Comparison of ENCODE assay signal across 24 cellular contexts in the genomic region with DNA sequence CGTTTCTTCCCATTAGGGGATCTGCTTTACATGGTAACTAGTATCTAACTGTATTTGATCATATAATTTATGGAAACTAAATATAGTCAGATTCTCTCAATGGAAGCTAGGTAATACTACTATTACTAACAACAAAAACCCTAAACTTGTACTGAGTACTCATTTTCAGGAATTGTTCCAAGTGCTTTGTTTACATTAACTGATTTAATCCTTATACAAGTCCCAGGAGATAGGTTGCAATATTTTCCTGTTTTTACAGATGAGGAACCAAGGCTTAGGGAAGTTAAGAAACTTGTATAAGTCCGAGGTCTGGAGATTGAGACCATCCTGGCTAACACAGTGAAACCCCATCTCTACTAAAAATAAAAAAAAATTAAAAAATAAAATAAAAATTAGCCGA. TPM values are rescaled to one million over a fixed set of nuclear protein-coding genes. Genes with fewer than 3 reads are reported as not detected.
DNase-seq lines count a peak whose midpoint lies in the region; ATAC-seq and TF ChIP-seq lines count a peak whose summit lies in the region.
"Had no signal": no experiment of that assay in that cellular context is flagged by ENCODE, and none has a peak within 500 bp of the region (broad histone marks: within the 10 kb centered on the region; RNA-seq: fewer than 3 reads in every experiment).

No MANE protein-coding gene starts in this region.

- H3K4me2 ChIP-seq in mammary epithelial cell (ENCODE audit: insufficient read depth, low read depth, low read length), result no peak overlapping the region

- H3K27me3 ChIP-seq in mammary epithelial cell (ENCODE audit: insufficient read depth, low read length), result no peaks in the 10 kb centered on the region
- H3K27me3 ChIP-seq in adipocyte (replicated peaks; ENCODE audit: control insufficient read depth, insufficient read depth, low read length), result no peaks in the 10 kb centered on the region
- H3K27me3 ChIP-seq: Peyer's patch, SJCRH30 had no signal

- H3K9me3 ChIP-seq in mammary epithelial cell (replicated peaks; ENCODE audit: insufficient read depth, low read length) (no peaks in the 10 kb centered on the region), adipocyte (ENCODE audit: control insufficient read depth, low read length) (no peaks in the 10 kb centered on the region)
- H3K9me3 ChIP-seq: Peyer's patch, SJCRH30 had no signal

- BruUV-seq in MCF 10A (replicated peaks; lab: Mats Ljungman, UMichigan) (no TSS peak), mammary epithelial cell (replicated peaks; lab: Mats Ljungman, UMichigan) (no TSS peak)

- H3K27ac Mint-ChIP-seq in MCF 10A (ENCODE audit: low read depth, unreplicated experiment), result peak overlapping the region; percentile 37
- H3K27ac Mint-ChIP-seq: HFFc6 had no signal

- H3K4me3 Mint-ChIP-seq in MCF 10A (ENCODE audit: unreplicated experiment), result no peak overlapping the region
- H3K4me3 Mint-ChIP-seq: HFFc6 had no signal

- TF ChIP-seq CTCF in MCF 10A (IDR thresholded peaks at IDR 0.05; ENCODE audit: unreplicated experiment) (no peak), mammary epithelial cell (conservative IDR thresholded peaks at IDR 0.05 in 1 of 2, IDR thresholded peaks at IDR 0.05 in 1 of 2; ENCODE audit: extremely low read depth in 1 of 2, insufficient read depth in 1 of 2, low read depth in 1 of 2, low read length in 2 of 2) (no peak), coronary artery (IDR thresholded peaks at IDR 0.05) (no peak)

- no peaks in the 10 kb centered on the region for H3K4me1 ChIP-seq in mammary epithelial cell (ENCODE audit: insufficient read depth, low read length)
- H3K4me1 ChIP-seq in adipocyte (ENCODE audit: control insufficient read depth, insufficient read depth, low read length), result peaks cover 8% of the 10 kb centered on the region
- H3K4me1 ChIP-seq: Peyer's patch, SJCRH30 had no signal

- 97% methylated on average over 3 of the region's 3 CpGs for WGBS in mammary epithelial cell (ENCODE audit: low coverage, missing lambda C conversion rate)

- no peaks in the 10 kb centered on the region for H3K36me3 Mint-ChIP-seq in MCF 10A (ENCODE audit: insufficient read depth, unreplicated experiment)

- H3K36me3 ChIP-seq in mammary epithelial cell (ENCODE audit: insufficient read depth, low read length) (no peaks in the 10 kb centered on the region), adipocyte (ENCODE audit: control insufficient read depth, insufficient read depth, low read length, severe bottlenecking) (no peaks in the 10 kb centered on the region)
- H3K36me3 ChIP-seq: Peyer's patch, SJCRH30 had no signal

- ATAC-seq in GM19324 (IDR thresholded peaks at IDR 0.05; ENCODE audit: low FRiP score, unreplicated experiment), result no peak

- H3K79me2 ChIP-seq in mammary epithelial cell (ENCODE audit: insufficient read depth, low read length), result no peaks in the 10 kb centered on the region

- H3K4me1 Mint-ChIP-seq in MCF 10A (ENCODE audit: insufficient read depth, unreplicated experiment), result peaks cover 11% of the 10 kb centered on the region

- no peak overlapping the region for H2AFZ ChIP-seq in mammary epithelial cell (ENCODE audit: low read depth, low read length)

- DNase-seq in MCF 10A (ENCODE audit: unreplicated experiment) (peak; percentile 22), mammary epithelial cell (no peak), adipocyte (ENCODE audit: low read depth) (peak; percentile 10), fibroblast of the conjunctiva (ENCODE audit: low read depth) (peak; percentile 34), coronary artery (ENCODE audit: low spot score) (no peak), glomerular visceral epithelial cell (ENCODE audit: extremely low spot score) (no peak)
- no peak for DNase-seq in stimulated activated CD4-positive, alpha-beta T cell treated with anti-CD3 and anti-CD28 coated beads, Interleukin-1b, Interleukin-23, amount 100 ng/mL, for 48 hours
- DNase-seq: 8988T, DMS53, GDM1, H7, HFFc6, Kasumi-1, MM.1S, NCI-H1105, NCI-H2029 treated with DMSO at 0.1 percent for 48 hours, NCI-H2171, NCI-H345, NCI-H524, NCI-H82, Peyer's patch, SJCRH30 had no signal

- H3K9me3 Mint-ChIP-seq in MCF 10A (ENCODE audit: unreplicated experiment), result no peaks in the 10 kb centered on the region

- H3K9ac ChIP-seq in mammary epithelial cell (ENCODE audit: insufficient read depth, low read length) (no peak overlapping the region), adipocyte (ENCODE audit: low read length) (no peak overlapping the region)

- H4K20me1 ChIP-seq in mammary epithelial cell (ENCODE audit: insufficient read depth, low read length), result no peaks in the 10 kb centered on the region

- dilution Hi-C loops in mammary epithelial cell (cut with HindIII; ENCODE audit: low sequenced_read_pairs), result no loop called here

- H3K4me3 ChIP-seq in mammary epithelial cell (replicated peaks in 1 of 3; ENCODE audit: insufficient read depth in 1 of 3, low read depth in 2 of 3, low read length in 3 of 3) (no peak overlapping the region), adipocyte (ENCODE audit: low read length) (no peak overlapping the region), coronary artery (no peak overlapping the region)
- H3K4me3 ChIP-seq: Peyer's patch, SJCRH30 had no signal

- POLR2A ChIA-PET in MCF 10A (lab: Yijun Ruan, JAX), result interaction anchor here (2.5 kb wide), 1 partner anchor 19 kb away, joined by 15 read pairs; no protein-coding TSS in a partner anchor

- no peaks in the 10 kb centered on the region for H3K27me3 Mint-ChIP-seq in MCF 10A (ENCODE audit: insufficient read depth, unreplicated experiment)

- intact Hi-C loops in MCF 10A (cut with micrococcal nuclease) (no loop called here), mammary epithelial cell (cut with micrococcal nuclease) (no loop called here)

- in situ Hi-C loops in mammary epithelial cell (cut with MboI; ENCODE audit: low sequenced_read_pairs in 2 of 2), result no loop called here

- CTCF ChIA-PET in MCF 10A (lab: Yijun Ruan, JAX), result interaction anchor here (0.6 to 0.8 kb wide), 3 partner anchors 36 to 88 kb away, joined by 3 read pairs; no protein-coding TSS in a partner anchor
- CTCF ChIA-PET in mammary epithelial cell (lab: Charles Lee; ENCODE audit: low non-redundant PET), result no interaction called here

- H3K27ac ChIP-seq in mammary epithelial cell (ENCODE audit: insufficient read depth, low read depth, low read length) (no peak overlapping the region), coronary artery (no peak overlapping the region)
- H3K27ac ChIP-seq: C4-2B, Peyer's patch, SJCRH30 had no signal

RNA-seq across cellular contexts. Expression of a gene that starts 7.4 kb away (rescaled TPM):
- total RNA-seq in MCF 10A (2022), result 28.5 and 34.5 TPM in 2 replicates
- 10 to 100 TPM; 21.7 to 32.8 TPM for total RNA-seq in mammary epithelial cell
- polyA plus RNA-seq in mammary epithelial cell, result 39.0 TPM
- 2.7 TPM for polyA minus RNA-seq in mammary epithelial cell

Comparison
In these comparisons a context has a peak if more than half of its experiments do, and no peak if none do; other contexts are left out.
1. DNase-seq: peak in MCF 10A (single experiment), adipocyte (single experiment) and fibroblast of the conjunctiva (single experiment); none in mammary epithelial cell (single experiment), coronary artery (single experiment), stimulated activated CD4-positive, alpha-beta T cell treated with anti-CD3 and anti-CD28 coated beads, Interleukin-1b, Interleukin-23, amount 100 ng/mL, for 48 hours (single experiment) and glomerular visceral epithelial cell (single experiment).